ENCODE assay signal across 28 cellular contexts in genomic region chr2:20668871-20669475, GRCh38. TPM values are rescaled to one million over a fixed set of nuclear protein-coding genes. Genes with fewer than 3 reads are reported as not detected.
A peak's percentile ranks its signal among the peaks of the same experiment; 100 is the strongest.
DNase-seq lines count a peak whose midpoint lies in the region; ATAC-seq and TF ChIP-seq lines count a peak whose summit lies in the region.
"Had no signal": no experiment of that assay in that cellular context is flagged by ENCODE, and none has a peak within 500 bp of the region (broad histone marks: within the 10 kb centered on the region; RNA-seq: fewer than 3 reads in every experiment).

No MANE protein-coding gene starts in this region.

- TF ChIP-seq EP300 in SK-N-SH (IDR thresholded peaks at IDR 0.05; ENCODE audit: borderline replicate concordance in 1 of 2, low read depth in 1 of 2, low read length in 1 of 2), result no peak

- no peak overlapping the region for H3K4me2 ChIP-seq in SK-N-SH
- peak overlapping the region; percentile 66 for H3K4me2 ChIP-seq in hepatocyte

- H3K79me2 ChIP-seq in SK-N-SH (ENCODE audit: insufficient read depth) (no peaks in the 10 kb centered on the region), hepatocyte (no peaks in the 10 kb centered on the region)

- no peaks in the 10 kb centered on the region for H3F3A ChIP-seq in SK-N-SH (replicated peaks; ENCODE audit: insufficient read depth)

- no peaks in the 10 kb centered on the region for H3K9me3 ChIP-seq in SK-N-SH
- no peaks in the 10 kb centered on the region for H3K9me3 ChIP-seq in hepatocyte (ENCODE audit: low read depth)
- H3K9me3 ChIP-seq in thoracic aorta, result no peaks in the 10 kb centered on the region
- H3K9me3 ChIP-seq: colonic mucosa, prostate gland had no signal

- no peak overlapping the region for H3K27ac Mint-ChIP-seq in WTC11
- H3K27ac Mint-ChIP-seq: activated naive CD8-positive, alpha-beta T cell treated with anti-CD3 and anti-CD28 coated beads, Interleukin-2, amount 10 ng/mL, durations not matched to agents 7 days and 5 days; activated T-helper 2 cell treated with anti-CD3 and anti-CD28 coated beads, Interferon-gamma antibody, Interleukin-2, Interleukin-4, amounts not matched to agents 10 μg/mL and 5 μg/mL and 100 μg/mL, durations not matched to agents 14 hours and 24 hours and 36 hours; natural killer cell; stimulated activated effector memory CD8-positive, alpha-beta T cell treated with anti-CD3 and anti-CD28 coated beads, Interleukin-12 subunit alpha, Interleukin-12 subunit beta, amount 100 ng/mL, for 72 hours; T-helper 2 cell treated with Interferon-gamma antibody and Interleukin-4, amounts not matched to agents 5 μg/mL and 100 μg/mL, for 36 hours had no signal

- peaks cover 96% of the 10 kb centered on the region for H3K27me3 Mint-ChIP-seq in WTC11 (ENCODE audit: low read depth)

- 69% methylated on average over 8 of the region's 8 CpGs for WGBS in SK-N-SH (ENCODE audit: low lambda C conversion rate)
- 50% methylated on average over 8 of the region's 8 CpGs for WGBS in hepatocyte (ENCODE audit: low lambda C conversion rate, missing lambda C conversion rate)

- no peaks in the 10 kb centered on the region for H3K9me2 ChIP-seq in SK-N-SH
- H3K9me2 ChIP-seq in hepatocyte (replicated peaks; ENCODE audit: insufficient read depth), result no peaks in the 10 kb centered on the region

- H3K36me3 ChIP-seq in SK-N-SH (replicated peaks in 1 of 2; ENCODE audit: control insufficient read depth in 1 of 2, insufficient read depth in 2 of 2, low read length in 1 of 2) (no peaks in the 10 kb centered on the region), hepatocyte (replicated peaks; ENCODE audit: insufficient read depth, low read depth) (no peaks in the 10 kb centered on the region), thoracic aorta (peaks cover 13% of the 10 kb centered on the region)
- H3K36me3 ChIP-seq: brain microvascular endothelial cell, colonic mucosa, prostate gland had no signal

- TF ChIP-seq CTCF in SK-N-SH (IDR thresholded peaks at IDR 0.05) (no peak), WTC11 (IDR thresholded peaks at IDR 0.05) (no peak), hepatocyte (IDR thresholded peaks at IDR 0.05; ENCODE audit: poor library complexity) (no peak), thoracic aorta (IDR thresholded peaks at IDR 0.05) (no peak)

- DNase-seq in SK-N-SH (peak; percentile 34), WTC11 (ENCODE audit: low spot score) (no peak), hepatocyte (ENCODE audit: low spot score) (no peak), thoracic aorta (ENCODE audit: low spot score) (no peak), NCI-H2196 (lab: John Stamatoyannopoulos, UW; ENCODE audit: unreplicated experiment) (no peak), activated gamma-delta T cell (lab: John Stamatoyannopoulos, UW) (no peak)
- DNase-seq: activated CD8-positive, alpha-beta memory T cell treated with anti-CD3 and anti-CD28 coated beads, Interleukin-2, amount 50 U/mL, for 4 hours; activated naive CD8-positive, alpha-beta T cell treated with anti-CD3 and anti-CD28 coated beads, Interleukin-2, amount 10 ng/mL, durations not matched to agents 7 days and 5 days; brain microvascular endothelial cell; colonic mucosa; COR-L47; DMS79 treated with DMSO at 0.1 percent for 48 hours; natural killer cell; NCI-H1436; NCI-H524 treated with DMSO at 0.1 percent for 48 hours; stimulated activated CD4-positive, alpha-beta T cell treated with anti-CD3 and anti-CD28 coated beads, Interleukin-1b, Interleukin-23, amount 100 ng/mL, for 48 hours had no signal

- H3K9me3 Mint-ChIP-seq in WTC11, result no peaks in the 10 kb centered on the region
- H3K9me3 Mint-ChIP-seq: activated naive CD8-positive, alpha-beta T cell treated with anti-CD3 and anti-CD28 coated beads, Interleukin-2, amount 10 ng/mL, durations not matched to agents 7 days and 5 days; activated T-helper 2 cell treated with anti-CD3 and anti-CD28 coated beads, Interferon-gamma antibody, Interleukin-2, Interleukin-4, amounts not matched to agents 10 μg/mL and 5 μg/mL and 100 μg/mL, durations not matched to agents 14 hours and 24 hours and 36 hours; natural killer cell; stimulated activated effector memory CD8-positive, alpha-beta T cell treated with anti-CD3 and anti-CD28 coated beads, Interleukin-12 subunit alpha, Interleukin-12 subunit beta, amount 100 ng/mL, for 72 hours; T-helper 2 cell treated with Interferon-gamma antibody and Interleukin-4, amounts not matched to agents 5 μg/mL and 100 μg/mL, for 36 hours had no signal

- CTCF ChIA-PET in SK-N-SH (lab: Yijun Ruan, JAX) (interaction anchor here (10.2 kb wide), 1 partner anchor 292 kb away, joined by 96 read pairs; no protein-coding TSS in a partner anchor), WTC11 (lab: Charles Lee) (interaction anchor here (2.8 kb wide), 1 partner anchor 18 kb away, joined by 15 read pairs; the partner anchor contains the start of gene HS1BP3)

- POLR2A ChIA-PET in SK-N-SH (lab: Yijun Ruan, JAX) (no interaction called here), WTC11 (lab: Charles Lee) (interaction anchor here (0.7 kb wide), 1 partner anchor 14 kb away, joined by 3 read pairs; no protein-coding TSS in a partner anchor)

- H3K27me3 ChIP-seq in SK-N-SH (ENCODE audit: insufficient read depth) (peaks cover 74% of the 10 kb centered on the region), hepatocyte (peaks cover 95% of the 10 kb centered on the region), thoracic aorta (replicated peaks; ENCODE audit: insufficient read depth) (no peaks in the 10 kb centered on the region)

- peak overlapping the region; percentile 53; the same call in 1 of the 2 replicates for H3K4me3 Mint-ChIP-seq in WTC11
- H3K4me3 Mint-ChIP-seq: activated naive CD8-positive, alpha-beta T cell treated with anti-CD3 and anti-CD28 coated beads, Interleukin-2, amount 10 ng/mL, durations not matched to agents 7 days and 5 days had no signal

- no peaks in the 10 kb centered on the region for H3K36me3 Mint-ChIP-seq in WTC11
- H3K36me3 Mint-ChIP-seq: activated naive CD8-positive, alpha-beta T cell treated with anti-CD3 and anti-CD28 coated beads, Interleukin-2, amount 10 ng/mL, durations not matched to agents 7 days and 5 days; natural killer cell had no signal

- H3K4me3 ChIP-seq in SK-N-SH (ENCODE audit: low read depth in 2 of 2, low read length in 1 of 2) (no peak overlapping the region), hepatocyte (no peak overlapping the region), thoracic aorta (peak overlapping the region; percentile 88)
- H3K4me3 ChIP-seq: colonic mucosa, GM12878, K562, prostate gland, SK-N-MC had no signal

- no peak for ATAC-seq in SK-N-SH treated with all-trans-retinoic acid at 6 μM for 48 hours
- no peak for ATAC-seq in WTC11
- no peak for ATAC-seq in thoracic aorta (ENCODE audit: insufficient number of reproducible peaks, low FRiP score, low read depth)
- ATAC-seq in HG02623 (IDR thresholded peaks at IDR 0.05; ENCODE audit: unreplicated experiment), result no peak
- ATAC-seq: GM12878; K562; natural killer cell; stimulated activated effector memory CD8-positive, alpha-beta T cell treated with anti-CD3 and anti-CD28 coated beads, Interleukin-12 subunit alpha, Interleukin-12 subunit beta, amount 100 ng/mL, for 72 hours had no signal

- no peak overlapping the region for H3K27ac ChIP-seq in SK-N-SH (ENCODE audit: low read depth in 2 of 2, low read length in 1 of 2)
- H3K27ac ChIP-seq in hepatocyte, result no peak overlapping the region
- peak overlapping the region; percentile 90 to 99 for H3K27ac ChIP-seq in thoracic aorta
- H3K27ac ChIP-seq: 22Rv1, brain microvascular endothelial cell, colonic mucosa, prostate gland, SK-N-MC, VCaP had no signal

- H4K20me1 ChIP-seq in SK-N-SH (ENCODE audit: insufficient read depth) (no peaks in the 10 kb centered on the region), hepatocyte (ENCODE audit: insufficient read depth, poor library complexity, severe bottlenecking) (no peaks in the 10 kb centered on the region)

- peaks cover 0 to 26% of the 10 kb centered on the region in 2 experiments; a peak in 2 of 4 replicates for H3K4me1 ChIP-seq in SK-N-SH (ENCODE audit: control insufficient read depth in 1 of 2, insufficient read depth in 2 of 2, low read depth in 1 of 2, low read length in 1 of 2)
- H3K4me1 ChIP-seq in hepatocyte (ENCODE audit: insufficient read depth), result peaks cover 19% of the 10 kb centered on the region
- peaks cover 8 to 72% of the 10 kb centered on the region in 2 donors for H3K4me1 ChIP-seq in thoracic aorta (ENCODE audit: control insufficient read depth in 1 of 2, low read depth in 2 of 2)

- H2AFZ ChIP-seq in SK-N-SH (ENCODE audit: low read depth), result no peak overlapping the region
- H2AFZ ChIP-seq in hepatocyte, result no peak overlapping the region

- no peak for TF ChIP-seq RAD21 in SK-N-SH (IDR thresholded peaks at IDR 0.05; ENCODE audit: low read length)

- H3K4me1 Mint-ChIP-seq in WTC11, result peaks cover 55% of the 10 kb centered on the region

- H3K9ac ChIP-seq in SK-N-SH, result no peak overlapping the region

TF ChIP-seq in SK-N-SH, 30 proteins besides CTCF, POLR2A, EP300 and RAD21 (continues in another document):
- TF ChIP-seq RFX5 (IDR thresholded peaks at IDR 0.05; ENCODE audit: low read length) (no peak), POLR2AphosphoS5 (IDR thresholded peaks at IDR 0.05; ENCODE audit: low read depth, low read length) (no peak), SMC3 (IDR thresholded peaks at IDR 0.05; ENCODE audit: low read depth, low read length) (no peak), FOXM1 (IDR thresholded peaks at IDR 0.05; ENCODE audit: low read depth) (no peak)

TF ChIP-seq in SK-N-SH treated with all-trans-retinoic acid at 6 μM for 48 hours, 23 proteins besides CTCF, POLR2A, EP300 and RAD21:
- TF ChIP-seq ZFP30 (CRISPR knock-in tag; IDR thresholded peaks at IDR 0.05) (no peak), ZC3H10 (CRISPR knock-in tag; IDR thresholded peaks at IDR 0.05) (no peak)

TF ChIP-seq in WTC11, 78 proteins besides CTCF, POLR2A, EP300 and RAD21:
- TF ChIP-seq ZNF396 (CRISPR knock-in tag; IDR thresholded peaks at IDR 0.05; ENCODE audit: borderline replicate concordance), result no peak
- peak; percentile 30; the same call in 1 of the 2 replicates for TF ChIP-seq ZNF263 (CRISPR knock-in tag; IDR thresholded peaks at IDR 0.05; ENCODE audit: low read depth)

RNA-seq across cellular contexts. Expression of gene GDF7, which starts 2.0 kb away (rescaled TPM):
- 0.02 and 0.03 TPM in 2 replicates for polyA plus RNA-seq in SK-N-SH (2012; rRNA removed)
- polyA plus RNA-seq in SK-N-SH (2012; cell fraction: cytosol; rRNA removed), result 0.04 TPM in 2 replicates
- polyA plus RNA-seq in SK-N-SH (2012; cell fraction: nucleus; rRNA removed), result 0.19 TPM in 2 replicates
- total RNA-seq in WTC11 (2021), result 0.18 to 0.55 TPM (median 0.23 TPM) in 3 replicates
- total RNA-seq in hepatocyte, result 0.24 and 0.37 TPM in 2 replicates
- 0.10 and 0.24 TPM in 2 replicates for polyA plus RNA-seq in hepatocyte
- total RNA-seq in thoracic aorta, result 10 to 100 TPM; 39.7 to 40.7 TPM
- total RNA-seq: activated naive CD8-positive, alpha-beta T cell treated with anti-CD3 and anti-CD28 coated beads, Interleukin-2, amount 10 ng/mL, durations not matched to agents 7 days and 5 days; K562; RPMI7951 had no signal

RNA-seq across cellular contexts. Expression of gene HS1BP3, which starts 18.1 kb away (rescaled TPM):
- polyA plus RNA-seq in SK-N-SH (2012; rRNA removed) (18.7 and 20.1 TPM in 2 replicates), hepatocyte (26.3 and 29.6 TPM in 2 replicates)
- polyA plus RNA-seq in SK-N-SH (2012; cell fraction: cytosol; rRNA removed), result 9.8 and 14.2 TPM in 2 replicates
- 47.9 and 49.4 TPM in 2 replicates for polyA plus RNA-seq in SK-N-SH (2012; cell fraction: nucleus; rRNA removed)
- total RNA-seq in WTC11 (2021) (17.9 to 20.1 TPM (median 19.8 TPM) in 3 replicates), hepatocyte (25.8 and 26.8 TPM in 2 replicates), thoracic aorta (10 to 100 TPM; 40.7 to 65.8 TPM)

Comparison
In these comparisons a context has a peak if more than half of its experiments do, and no peak if none do; other contexts are left out.
1. H3K27ac ChIP-seq: peak in thoracic aorta (2 of 2); none in SK-N-SH (0 of 2) and hepatocyte (single experiment).
2. RNA of gene GDF7, which starts 2.0 kb away (total RNA-seq): 39.7 to 40.7 TPM in thoracic aorta; 0.18 to 0.55 TPM in WTC11 and 0.24 to 0.37 TPM in hepatocyte; every median in the first group is over 10 times any median in the second.